Comparison of ENCODE assay signal across 21 cellular contexts in genomic region chr3:123258359-123258758, GRCh38.
"Had no signal": no experiment of that assay in that cellular context is flagged by ENCODE, and none has a peak within 500 bp of the region (broad histone marks: within the 10 kb centered on the region; RNA-seq: fewer than 3 reads in every experiment).

No MANE protein-coding gene starts in this region.

- H3K9me3 ChIP-seq: gastroesophageal sphincter, heart left ventricle, left ventricle myocardium inferior, prostate gland, tibial artery had no signal

- H3K36me3 Mint-ChIP-seq: activated naive CD4-positive, alpha-beta T cell treated with anti-CD3 and anti-CD28 coated beads, Interleukin-2, amount 50 U/mL, for 72 hours had no signal

- DNase-seq: activated CD4-positive, alpha-beta T cell treated with anti-CD3 and anti-CD28 coated beads, Interleukin-2, amount 50 U/mL, for 1 hour; activated CD4-positive, CD25-positive, alpha-beta regulatory T cell treated with anti-CD3 and anti-CD28 coated beads, Interleukin-2, amount 50 U/mL, for 72 hours; activated CD8-positive, alpha-beta memory T cell treated with anti-CD3 and anti-CD28 coated beads for 24 hours; activated CD8-positive, alpha-beta memory T cell treated with anti-CD3 and anti-CD28 coated beads, Interleukin-2, amount 50 U/mL, for 48 hours; activated gamma-delta T cell; dorsolateral prefrontal cortex; heart left ventricle; left ventricle myocardium inferior; right cardiac atrium; stimulated activated naive CD8-positive, alpha-beta T cell treated with anti-CD3 and anti-CD28 coated beads, Interleukin-15, Interleukin-2, amounts not matched to agents 100 U/mL and 50 U/mL, for 24 hours; substantia nigra; T1000; tibial artery had no signal

- H3K4me3 Mint-ChIP-seq: naive B cell, neural crest cell had no signal

- H3K27ac ChIP-seq: cardiac muscle cell, epithelial cell of prostate, gastroesophageal sphincter, heart left ventricle, left ventricle myocardium inferior, prostate gland, skin epidermis, tibial artery had no signal

- ATAC-seq: activated naive CD4-positive, alpha-beta T cell treated with anti-CD3 and anti-CD28 coated beads, Interleukin-2, amount 50 U/mL, for 72 hours had no signal

- H3K27me3 Mint-ChIP-seq: naive B cell had no signal

- H3K27me3 ChIP-seq: cardiac muscle cell, dorsolateral prefrontal cortex, gastroesophageal sphincter, heart left ventricle, tibial artery had no signal

- H3K4me1 ChIP-seq: gastroesophageal sphincter, prostate gland, tibial artery had no signal

- H3K9me3 Mint-ChIP-seq: activated naive CD4-positive, alpha-beta T cell treated with anti-CD3 and anti-CD28 coated beads, Interleukin-2, amount 50 U/mL, for 72 hours; naive B cell; neural crest cell had no signal

- H3K27ac Mint-ChIP-seq: activated naive CD4-positive, alpha-beta T cell treated with anti-CD3 and anti-CD28 coated beads, Interleukin-2, amount 50 U/mL, for 72 hours had no signal

- H3K4me3 ChIP-seq: cardiac muscle cell, dorsolateral prefrontal cortex, gastroesophageal sphincter, heart left ventricle, left ventricle myocardium inferior, prostate gland, skin epidermis, tibial artery had no signal

- H3K36me3 ChIP-seq: cardiac muscle cell, prostate gland had no signal
